ENCODE assay signal across 10 cellular contexts in genomic region chr11:107929611-107930200, GRCh38. TPM values are rescaled to one million over a fixed set of nuclear protein-coding genes. Genes with fewer than 3 reads are reported as not detected.
A peak's percentile ranks its signal among the peaks of the same experiment; 100 is the strongest.
DNase-seq lines count a peak whose midpoint lies in the region; ATAC-seq and TF ChIP-seq lines count a peak whose summit lies in the region.
"Had no signal": no experiment of that assay in that cellular context is flagged by ENCODE, and none has a peak within 500 bp of the region (broad histone marks: within the 10 kb centered on the region; RNA-seq: fewer than 3 reads in every experiment).

No MANE protein-coding gene starts in this region.

- CTCF ChIA-PET in GM10248 (lab: Yijun Ruan, JAX) (interaction anchor here (1.1 to 3.1 kb wide), 3 partner anchors 12 to 769 kb away, joined by 3 to 24 read pairs (median 4); no protein-coding TSS in a partner anchor), WTC11 (lab: Charles Lee) (interaction anchor here (1.6 to 2.2 kb wide), 1 partner anchor 13 kb away, joined by 6 to 9 read pairs; no protein-coding TSS in a partner anchor)

- no peak for TF ChIP-seq CTCF in GM10248 (IDR thresholded peaks at IDR 0.05; ENCODE audit: control extremely low read depth, extremely low read depth, low read depth, missing control alignments)
- TF ChIP-seq CTCF in WTC11 (IDR thresholded peaks at IDR 0.05), result no peak
- TF ChIP-seq CTCF in natural killer cell (IDR thresholded peaks at IDR 0.05), result no peak

- H3K27me3 Mint-ChIP-seq in WTC11 (ENCODE audit: low read depth) (peaks cover 7% of the 10 kb centered on the region; the same call in 1 of the 2 replicates), natural killer cell (ENCODE audit: low read depth in 2 of 2) (peaks cover 6 to 14% of the 10 kb centered on the region in 2 donors)
- peaks cover 23% of the 10 kb centered on the region for H3K27me3 Mint-ChIP-seq in activated T-helper 1 cell treated with anti-CD3 and anti-CD28 coated beads, Interleukin-12 subunit alpha, Interleukin-12 subunit beta, Interleukin-2, Interleukin-4 antibody, amounts not matched to agents 30 ng/mL and 10 ng/mL and 1 ng/mL, durations not matched to agents 14 hours and 24 hours and 36 hours (ENCODE audit: insufficient read depth)

- peak; percentile 5 for DNase-seq in NCI-H1694 (lab: John Stamatoyannopoulos, UW)
- no peak for DNase-seq in NCI-H1694 treated with DMSO at 0.1 percent for 48 hours (lab: John Stamatoyannopoulos, UW)
- DNase-seq in GM10248 (ENCODE audit: extremely low spot score), result peak; percentile 53
- DNase-seq in WTC11 (ENCODE audit: low spot score), result no peak
- DNase-seq in natural killer cell, result no peak
- DNase-seq in activated T-cell treated with anti-CD3 and anti-CD28 coated beads for 4 hours, result no peak
- no peak for DNase-seq in activated T-helper 1 cell treated with anti-CD3 and anti-CD28 coated beads, Interleukin-12 subunit alpha, Interleukin-12 subunit beta, Interleukin-2, Interleukin-4 antibody, amounts not matched to agents 30 ng/mL and 10 ng/mL and 1 ng/mL, durations not matched to agents 14 hours and 24 hours and 36 hours (ENCODE audit: low spot score)
- DNase-seq: NK-92 treated with Interleukin-12 subunit alpha and Interleukin-12 subunit beta, amount 100 ng/mL, for 24 hours had no signal

- H3K9me3 Mint-ChIP-seq in WTC11, result no peaks in the 10 kb centered on the region
- H3K9me3 Mint-ChIP-seq in natural killer cell, result no peaks in the 10 kb centered on the region
- no peaks in the 10 kb centered on the region for H3K9me3 Mint-ChIP-seq in activated T-helper 1 cell treated with anti-CD3 and anti-CD28 coated beads, Interleukin-12 subunit alpha, Interleukin-12 subunit beta, Interleukin-2, Interleukin-4 antibody, amounts not matched to agents 30 ng/mL and 10 ng/mL and 1 ng/mL, durations not matched to agents 14 hours and 24 hours and 36 hours

- 0 out of 2 replicates have a peak overlapping the region, but pooled peaks have one; percentile 48 for H3K27ac Mint-ChIP-seq in WTC11
- H3K27ac Mint-ChIP-seq in natural killer cell, result peak overlapping the region in 1 of 2 donors; percentile 56
- no peak overlapping the region for H3K27ac Mint-ChIP-seq in activated T-helper 1 cell treated with anti-CD3 and anti-CD28 coated beads, Interleukin-12 subunit alpha, Interleukin-12 subunit beta, Interleukin-2, Interleukin-4 antibody, amounts not matched to agents 30 ng/mL and 10 ng/mL and 1 ng/mL, durations not matched to agents 14 hours and 24 hours and 36 hours

- H3K4me3 Mint-ChIP-seq in WTC11, result peak overlapping the region; percentile 98
- peak overlapping the region; percentile 86 for H3K4me3 Mint-ChIP-seq in natural killer cell
- no peak overlapping the region for H3K4me3 Mint-ChIP-seq in activated T-helper 1 cell treated with anti-CD3 and anti-CD28 coated beads, Interleukin-12 subunit alpha, Interleukin-12 subunit beta, Interleukin-2, Interleukin-4 antibody, amounts not matched to agents 30 ng/mL and 10 ng/mL and 1 ng/mL, durations not matched to agents 14 hours and 24 hours and 36 hours

- ATAC-seq in WTC11, result no peak
- ATAC-seq in natural killer cell, result no peak
- no peak for ATAC-seq in GM21737 (IDR thresholded peaks at IDR 0.05; ENCODE audit: unreplicated experiment)

- H3K36me3 Mint-ChIP-seq in WTC11 (no peaks in the 10 kb centered on the region), natural killer cell (no peaks in the 10 kb centered on the region)
- H3K36me3 Mint-ChIP-seq in activated T-helper 1 cell treated with anti-CD3 and anti-CD28 coated beads, Interleukin-12 subunit alpha, Interleukin-12 subunit beta, Interleukin-2, Interleukin-4 antibody, amounts not matched to agents 30 ng/mL and 10 ng/mL and 1 ng/mL, durations not matched to agents 14 hours and 24 hours and 36 hours (ENCODE audit: low read depth), result no peaks in the 10 kb centered on the region

- intact Hi-C loops in natural killer cell (cut with micrococcal nuclease), result no loop called here
- intact Hi-C loops in activated T-helper 1 cell treated with anti-CD3 and anti-CD28 coated beads, Interleukin-12 subunit alpha, Interleukin-12 subunit beta, Interleukin-2, Interleukin-4 antibody, amounts not matched to agents 30 ng/mL and 10 ng/mL and 1 ng/mL, durations not matched to agents 14 hours and 24 hours and 36 hours (cut with micrococcal nuclease), result loop anchor here (5.0 to 10.0 kb wide), 4 partner anchors 87 to 1855 kb away; partner anchors contain the start of genes AASDHPPT, CWF19L2, ELMOD1 and KBTBD3

- POLR2A ChIA-PET in GM10248 (lab: Yijun Ruan, JAX), result no interaction called here
- POLR2A ChIA-PET in WTC11 (lab: Charles Lee), result interaction anchor here (0.6 kb wide), 1 partner anchor 9 kb away, joined by 3 read pairs; no protein-coding TSS in a partner anchor

- H3K4me1 Mint-ChIP-seq in WTC11 (peaks cover 13% of the 10 kb centered on the region), natural killer cell (peaks cover 6 to 8% of the 10 kb centered on the region in 2 donors)
- H3K4me1 Mint-ChIP-seq in activated T-helper 1 cell treated with anti-CD3 and anti-CD28 coated beads, Interleukin-12 subunit alpha, Interleukin-12 subunit beta, Interleukin-2, Interleukin-4 antibody, amounts not matched to agents 30 ng/mL and 10 ng/mL and 1 ng/mL, durations not matched to agents 14 hours and 24 hours and 36 hours (ENCODE audit: low read depth), result peaks cover 6% of the 10 kb centered on the region

TF ChIP-seq in WTC11, 78 proteins besides CTCF, POLR2A, EP300 and RAD21:
- TF ChIP-seq JAZF1 (CRISPR knock-in tag; IDR thresholded peaks at IDR 0.05) (no peak), ZNF425 (CRISPR knock-in tag; conservative IDR thresholded peaks at IDR 0.05) (no peak)

RNA-seq across cellular contexts. Expression of gene RAB39A, which starts 1.5 kb away (rescaled TPM):
- total RNA-seq in WTC11 (2021) (9.5 to 12.1 TPM (median 10.6 TPM) in 3 replicates), natural killer cell (under 1 TPM in 2 of 3 donors, not detected in 1; 0.14 to 0.20 TPM)
- not detected in 2 replicates for total RNA-seq in activated T-helper 1 cell treated with anti-CD3 and anti-CD28 coated beads, Interleukin-12 subunit alpha, Interleukin-12 subunit beta, Interleukin-2, Interleukin-4 antibody, amounts not matched to agents 30 ng/mL and 10 ng/mL and 1 ng/mL, durations not matched to agents 14 hours and 24 hours and 36 hours
- total RNA-seq: pulmonary artery endothelial cell had no signal

Comparison
In these comparisons a context has a peak if more than half of its experiments do, and no peak if none do; other contexts are left out.
1. DNase-seq: peak in NCI-H1694 (single experiment) and GM10248 (single experiment); none in NCI-H1694 treated with DMSO at 0.1 percent for 48 hours (single experiment), WTC11 (single experiment), natural killer cell (single experiment), activated T-cell treated with anti-CD3 and anti-CD28 coated beads for 4 hours (single experiment) and activated T-helper 1 cell treated with anti-CD3 and anti-CD28 coated beads, Interleukin-12 subunit alpha, Interleukin-12 subunit beta, Interleukin-2, Interleukin-4 antibody, amounts not matched to agents 30 ng/mL and 10 ng/mL and 1 ng/mL, durations not matched to agents 14 hours and 24 hours and 36 hours (single experiment).